Comparison of ENCODE assay signal across 8 cellular contexts in genomic region chr10:109912335-109913282, GRCh38. TPM values are rescaled to one million over a fixed set of nuclear protein-coding genes. Genes with fewer than 3 reads are reported as not detected.
DNase-seq lines count a peak whose midpoint lies in the region; ATAC-seq and TF ChIP-seq lines count a peak whose summit lies in the region.

No MANE protein-coding gene starts in this region.

- no peaks in the 10 kb centered on the region for H3K27me3 ChIP-seq in ascending aorta
- H3K27me3 ChIP-seq in rectal smooth muscle tissue (ENCODE audit: control insufficient read depth, insufficient read depth, low read length): no peaks in the 10 kb centered on the region

- CTCF ChIA-PET in Calu3 (lab: Charles Lee): interaction anchor here (1.5 kb wide), 1 partner anchor 14 kb away, joined by 4 read pairs; no protein-coding TSS in a partner anchor

- peaks cover 4 to 26% of the 10 kb centered on the region in 2 donors for H3K4me1 ChIP-seq in ascending aorta
- peaks cover 7% of the 10 kb centered on the region for H3K4me1 ChIP-seq in rectal smooth muscle tissue (ENCODE audit: control insufficient read depth, insufficient read depth, low read length)

- peaks cover 12% of the 10 kb centered on the region for H3K36me3 Mint-ChIP-seq in Calu3 (ENCODE audit: insufficient read depth, unreplicated experiment)

- intact Hi-C loops in Calu3 (cut with micrococcal nuclease; ENCODE audit: unreplicated experiment): loop anchor here (2.0 to 10.0 kb wide), 2 partner anchors 62 to 98 kb away; no protein-coding TSS in a partner anchor
- intact Hi-C loops in ascending aorta (cut with DNase I): loop anchor here (2.0 kb wide), 1 partner anchor 14 kb away; no protein-coding TSS in a partner anchor
- intact Hi-C loops in Right ventricle myocardium superior (cut with DNase I): no loop called here
- intact Hi-C loops in posterior cingulate gyrus (cut with DNase I): no loop called here

- H3K4me3 ChIP-seq in ascending aorta: no peak overlapping the region
- no peak overlapping the region for H3K4me3 ChIP-seq in rectal smooth muscle tissue (ENCODE audit: low read length)

- BruUV-seq in Calu3 (replicated peaks; lab: Mats Ljungman, UMichigan): no TSS peak

- ATAC-seq in GM21367 (IDR thresholded peaks at IDR 0.05; ENCODE audit: unreplicated experiment) (peak; percentile 77), HG03521 (IDR thresholded peaks at IDR 0.05; ENCODE audit: unreplicated experiment) (peak; percentile 81), Right ventricle myocardium superior (ENCODE audit: poor library complexity) (no peak)

- H3K27ac ChIP-seq in ascending aorta: peak overlapping the region; percentile 54 to 63
- H3K27ac ChIP-seq in rectal smooth muscle tissue (ENCODE audit: low read depth, low read length): peak overlapping the region; percentile 19

- no peaks in the 10 kb centered on the region for H3K27me3 Mint-ChIP-seq in Calu3 (ENCODE audit: unreplicated experiment)

- no peaks in the 10 kb centered on the region for H3K9me3 Mint-ChIP-seq in Calu3 (ENCODE audit: low read depth, unreplicated experiment)

- H3K9me3 ChIP-seq in ascending aorta: no peaks in the 10 kb centered on the region

- H3K36me3 ChIP-seq in ascending aorta: peaks cover 0 to under 1% of the 10 kb centered on the region in 2 donors
- H3K36me3 ChIP-seq in rectal smooth muscle tissue (ENCODE audit: control insufficient read depth, insufficient read depth, low read length): peaks cover 3% of the 10 kb centered on the region

- peaks cover 48% of the 10 kb centered on the region for H3K4me1 Mint-ChIP-seq in Calu3 (ENCODE audit: low read depth, unreplicated experiment)

- DNase-seq in Calu3 (no peak), ascending aorta (ENCODE audit: low spot score in 2 of 2) (no peak), cortex of kidney (lab: John Stamatoyannopoulos, UW) (no peak), Right ventricle myocardium superior (no peak), posterior cingulate gyrus (no peak)

- H3K27ac Mint-ChIP-seq in Calu3 (ENCODE audit: unreplicated experiment): peak overlapping the region; percentile 27

- H3K9ac ChIP-seq in rectal smooth muscle tissue (ENCODE audit: low read length): no peak overlapping the region

- TF ChIP-seq CTCF in Calu3 (IDR thresholded peaks at IDR 0.05; ENCODE audit: unreplicated experiment) (no peak), ascending aorta (IDR thresholded peaks at IDR 0.05) (no peak)

- H3K4me3 Mint-ChIP-seq in Calu3 (ENCODE audit: low read depth, unreplicated experiment): peak overlapping the region; percentile 0

RNA-seq across cellular contexts. Expression of gene XPNPEP1, which starts 10.7 kb away (rescaled TPM):
- total RNA-seq in Calu3 (2022): 50.0 and 63.4 TPM in 2 replicates
- total RNA-seq in ascending aorta: 212 TPM
- 36.0 TPM for total RNA-seq in Right ventricle myocardium superior

Comparison
In these comparisons a context has a peak if more than half of its experiments do, and no peak if none do; other contexts are left out.
1. intact Hi-C loops: an anchor here in Calu3 (2.0 to 10.0 kb wide) and ascending aorta (2.0 kb wide); none called in Right ventricle myocardium superior and posterior cingulate gyrus.